ENCODE assay signal across 13 cellular contexts in the genomic region with DNA sequence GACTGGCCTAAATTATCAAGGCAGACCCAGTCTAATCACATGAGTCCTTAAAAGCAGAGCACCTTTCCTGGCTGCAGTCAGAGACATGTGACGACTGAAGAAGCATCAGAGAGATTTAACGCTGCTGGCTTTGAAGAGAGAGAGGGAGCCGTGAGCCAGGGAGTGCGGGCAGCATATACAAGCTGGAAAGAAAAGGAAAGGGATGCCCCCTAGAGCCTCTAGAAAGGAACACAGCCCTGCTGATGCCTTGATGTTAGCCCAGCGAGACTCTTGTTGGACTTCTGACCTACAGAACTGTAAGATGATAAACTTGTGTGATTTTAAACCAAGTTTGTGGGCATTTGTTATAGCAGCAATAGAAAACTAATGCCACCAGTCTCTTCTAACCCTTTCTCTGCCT. TPM values are rescaled to one million over a fixed set of nuclear protein-coding genes. Genes with fewer than 3 reads are reported as not detected.
DNase-seq lines count a peak whose midpoint lies in the region; ATAC-seq, FAIRE-seq and TF ChIP-seq lines count a peak whose summit lies in the region.
"Had no signal": no experiment of that assay in that cellular context is flagged by ENCODE, and none has a peak within 500 bp of the region (broad histone marks: within the 10 kb centered on the region; RNA-seq: fewer than 3 reads in every experiment).

No MANE protein-coding gene starts in this region.

- H3K27ac ChIP-seq in H1 (ENCODE audit: low read depth, low read length) (no peak overlapping the region), upper lobe of right lung (no peak overlapping the region)
- H3K27ac ChIP-seq: prostate gland had no signal

- no peak overlapping the region for H3K4ac ChIP-seq in H1 (replicated peaks; ENCODE audit: insufficient read length, low read depth, low read length)

- no peak overlapping the region for H3K9ac ChIP-seq in H1 (replicated peaks in 1 of 4; ENCODE audit: extremely low read depth in 1 of 4, low read depth in 3 of 4, low read length in 3 of 4)

- no peak for TF ChIP-seq POLR2A in H1 (IDR thresholded peaks at IDR 0.05; ENCODE audit: control extremely low read depth in 1 of 2, low read depth in 2 of 2, low read length in 2 of 2)

- no peaks in the 10 kb centered on the region for H3K27me3 ChIP-seq in H1 (replicated peaks in 1 of 4; ENCODE audit: control insufficient read depth in 3 of 4, extremely low read depth in 1 of 4, insufficient read depth in 3 of 4, low read length in 3 of 4)
- no peaks in the 10 kb centered on the region for H3K27me3 ChIP-seq in upper lobe of right lung

- H3K36me3 ChIP-seq in H1 (ENCODE audit: control insufficient read depth in 2 of 4, insufficient read depth in 4 of 4, low read length in 3 of 4) (peaks cover 0 to 8% (median 3%) of the 10 kb centered on the region in 4 experiments; a peak in 3 of 8 replicates), upper lobe of right lung (peaks cover 88% of the 10 kb centered on the region)
- H3K36me3 ChIP-seq: prostate gland had no signal

- POLR2A ChIA-PET in H1 (lab: Charles Lee; ENCODE audit: partially characterized antibody): no interaction called here

- FAIRE-seq in H1 (lab: Jason Lieb, UNC): peak; percentile 74

- no peak overlapping the region for H3K4me2 ChIP-seq in H1 (ENCODE audit: insufficient read depth in 1 of 2, low read depth in 2 of 2, low read length in 2 of 2)

- H3K18ac ChIP-seq in H1 (ENCODE audit: extremely low read depth, low read length): no peak overlapping the region

- H2BK5ac ChIP-seq in H1 (ENCODE audit: low read depth, low read length): no peak overlapping the region

- TF ChIP-seq EP300 in H1 (IDR thresholded peaks at IDR 0.05; ENCODE audit: borderline replicate concordance in 1 of 2, low read depth in 2 of 2, low read length in 2 of 2): no peak

- peak; percentile 31 for ATAC-seq in left ventricle myocardium superior
- ATAC-seq in Right ventricle myocardium superior (ENCODE audit: poor library complexity): no peak
- ATAC-seq in upper lobe of right lung: peak; percentile 26
- no peak for ATAC-seq in GM19395 (IDR thresholded peaks at IDR 0.05; ENCODE audit: unreplicated experiment)

- WGBS in H1 (ENCODE audit: extremely low coverage in 1 of 2, insufficient coverage in 1 of 2, insufficient read length in 1 of 2, insufficient replicate concordance in 2 of 2, low coverage in 1 of 2, low lambda C conversion rate in 2 of 2, missing lambda C conversion rate in 1 of 2), 2 experiments: 72% methylated on average over 5 of the region's 5 CpGs; no CpG with 5 or more reads in 1 of the 2 experiments

- no peak overlapping the region for H2AFZ ChIP-seq in H1 (ENCODE audit: low read length)

- H2BK20ac ChIP-seq in H1 (ENCODE audit: low read length): no peak overlapping the region

- no peaks in the 10 kb centered on the region for H4K20me1 ChIP-seq in H1 (replicated peaks in 1 of 2; ENCODE audit: control insufficient read depth in 1 of 2, insufficient read depth in 2 of 2, low read length in 2 of 2)

- H4K91ac ChIP-seq in H1 (replicated peaks; ENCODE audit: insufficient read length, low read length): no peak overlapping the region

- H3K4me3 ChIP-seq in H1 (ENCODE audit: extremely low read depth in 1 of 4, insufficient read depth in 2 of 4, low read depth in 3 of 4, low read length in 4 of 4) (no peak overlapping the region), upper lobe of right lung (no peak overlapping the region)
- H3K4me3 ChIP-seq: prostate gland had no signal

- intact Hi-C loops in left ventricle myocardium superior (cut with micrococcal nuclease): no loop called here
- intact Hi-C loops in Right ventricle myocardium superior (cut with DNase I): no loop called here
- intact Hi-C loops in upper lobe of right lung (cut with DNase I): no loop called here

- H3K9me3 ChIP-seq in H1 (ENCODE audit: insufficient read depth in 2 of 2, low read depth in 1 of 2, low read length in 1 of 2) (no peaks in the 10 kb centered on the region), upper lobe of right lung (no peaks in the 10 kb centered on the region)
- H3K9me3 ChIP-seq: prostate gland had no signal

- no peak for DNase-seq in left ventricle myocardium superior
- no peak for DNase-seq in Right ventricle myocardium superior
- peak; percentile 9 for DNase-seq in NCI-H510A treated with DMSO at 0.1 percent for 48 hours (lab: John Stamatoyannopoulos, UW)
- DNase-seq in H1 (ENCODE audit: low read depth in 1 of 2, low spot score in 2 of 2): peak in 1 of 2 experiments; percentile 19
- no peak for DNase-seq in upper lobe of right lung
- DNase-seq in NCI-H2196 (lab: John Stamatoyannopoulos, UW; ENCODE audit: unreplicated experiment): no peak
- DNase-seq in amygdala (lab: John Stamatoyannopoulos, UW): no peak
- DNase-seq: activated T-cell treated with anti-CD3 and anti-CD28 coated beads, Interleukin-2, amount 50 U/mL, for 1 hour; CD8-positive, alpha-beta memory T cell; immature natural killer cell; NCI-H1092 treated with DMSO at 0.1 percent for 48 hours had no signal

- no peaks in the 10 kb centered on the region for H3K79me2 ChIP-seq in H1 (ENCODE audit: control insufficient read depth in 1 of 2, insufficient read depth in 2 of 2, low read length in 2 of 2)

- TF ChIP-seq RAD21 in H1 (IDR thresholded peaks at IDR 0.05 in 1 of 2, conservative IDR thresholded peaks at IDR 0.05 in 1 of 2; ENCODE audit: low read depth in 2 of 2, low read length in 2 of 2): peak; percentile 75

- H2BK15ac ChIP-seq in H1 (ENCODE audit: low read length): no peak overlapping the region

- H3K23ac ChIP-seq in H1 (ENCODE audit: insufficient read length): no peak overlapping the region

- H3K56ac ChIP-seq in H1 (replicated peaks; ENCODE audit: insufficient read length, low read depth, low read length): no peak overlapping the region

- no peaks in the 10 kb centered on the region for H3K79me1 ChIP-seq in H1 (ENCODE audit: low read depth, low read length)

- H4K8ac ChIP-seq in H1 (ENCODE audit: extremely low read depth, insufficient read depth, low read length): no peak overlapping the region

- no peak overlapping the region for H3K14ac ChIP-seq in H1 (ENCODE audit: insufficient read length)

- H4K5ac ChIP-seq in H1 (ENCODE audit: insufficient read length, low read depth, low read length): no peak overlapping the region

- H2AK5ac ChIP-seq in H1 (ENCODE audit: low read depth, low read length): no peak overlapping the region

- CTCF ChIA-PET in H1 (lab: Charles Lee; ENCODE audit: partially characterized antibody): interaction anchor here (1.0 to 1.7 kb wide), 6 partner anchors 9 to 250 kb away, joined by 3 to 4 read pairs (median 3); no protein-coding TSS in a partner anchor

- H2BK120ac ChIP-seq in H1 (replicated peaks; ENCODE audit: low read depth, low read length): no peak overlapping the region

- no peak overlapping the region for H2BK12ac ChIP-seq in H1 (ENCODE audit: low read depth, low read length)

- H3K4me1 ChIP-seq in H1 (replicated peaks in 1 of 4; ENCODE audit: control insufficient read depth in 3 of 4, insufficient read depth in 4 of 4, low read length in 3 of 4) (peaks cover 0 to 5% (median 3%) of the 10 kb centered on the region in 4 experiments; a peak in 5 of 7 replicates), upper lobe of right lung (peaks cover 4% of the 10 kb centered on the region)
- H3K4me1 ChIP-seq: prostate gland had no signal

- TF ChIP-seq CTCF in H1 (IDR thresholded peaks at IDR 0.05; ENCODE audit: control extremely low read depth in 1 of 3, insufficient read depth in 1 of 3, low read depth in 1 of 3, low read length in 3 of 3) (peak; percentile 36 to 70 (median 59)), upper lobe of right lung (IDR thresholded peaks at IDR 0.05) (no peak)

- no peaks in the 10 kb centered on the region for H3K23me2 ChIP-seq in H1 (ENCODE audit: low read depth, low read length)

TF ChIP-seq in H1, 55 proteins besides CTCF, POLR2A, EP300 and RAD21 (continues in another document):
- no peak for TF ChIP-seq KDM1A (IDR thresholded peaks at IDR 0.05; ENCODE audit: borderline replicate concordance, low read length)
- no peak for TF ChIP-seq SP4 (IDR thresholded peaks at IDR 0.05; ENCODE audit: low read length)
- TF ChIP-seq CHD2 (IDR thresholded peaks at IDR 0.05; ENCODE audit: low read length): no peak

RNA-seq across cellular contexts. Expression of a gene that starts 58.1 kb away (rescaled TPM):
- total RNA-seq in left ventricle myocardium superior (27.0 TPM), Right ventricle myocardium superior (27.7 TPM), upper lobe of right lung (23.1 TPM)
- 11.3 and 12.6 TPM in 2 replicates for total RNA-seq in H1 (2021; fragmentation: NEBNext Ultra II Directional; extraction: Animal tissue kit (Norgen Biotek cat#: 25700))
- polyA plus RNA-seq in H1 (2011; rRNA removed): 5.5 and 7.0 TPM in 2 replicates
- 8.6 TPM for polyA plus RNA-seq in H1 (2011; cell fraction: cytosol; rRNA removed)
- polyA plus RNA-seq in H1 (2011; cell fraction: nucleus; rRNA removed): 8.3 TPM
- 6.9 to 8.7 TPM (median 8.0 TPM) in 4 replicates for polyA plus RNA-seq in H1 (2012, experiment 1 of 2)
- 0.35 TPM for polyA plus RNA-seq in H1 (2012, experiment 2 of 2)
- polyA plus RNA-seq in H1 (2013, experiment 1 of 2): 6.1 TPM
- 5.1 TPM for polyA plus RNA-seq in H1 (2013, experiment 2 of 2)
- 25.5 and 36.4 TPM in 2 replicates for polyA minus RNA-seq in H1 (2011; rRNA and poly(A)+ RNA removed)
- 11.2 TPM for polyA minus RNA-seq in H1 (2011; cell fraction: cytosol; rRNA and poly(A)+ RNA removed)
- 19.5 TPM for polyA minus RNA-seq in H1 (2011; cell fraction: nucleus; rRNA and poly(A)+ RNA removed)

RNA-seq across cellular contexts. Expression of a gene that starts 58.3 kb away (rescaled TPM):
- 6.0 TPM for total RNA-seq in left ventricle myocardium superior
- total RNA-seq in Right ventricle myocardium superior: 4.5 TPM
- total RNA-seq in H1 (2021; fragmentation: NEBNext Ultra II Directional; extraction: Animal tissue kit (Norgen Biotek cat#: 25700)): 2.7 and 3.4 TPM in 2 replicates
- 0.38 and 0.60 TPM in 2 replicates for polyA plus RNA-seq in H1 (2011; rRNA removed)
- 0.93 TPM for polyA plus RNA-seq in H1 (2011; cell fraction: cytosol; rRNA removed)
- 0.30 TPM for polyA plus RNA-seq in H1 (2011; cell fraction: nucleus; rRNA removed)
- polyA plus RNA-seq in H1 (2012, experiment 1 of 2): 1.5 to 3.3 TPM (median 1.8 TPM) in 4 replicates
- 0.20 TPM for polyA plus RNA-seq in H1 (2012, experiment 2 of 2)
- 5.8 TPM for polyA plus RNA-seq in H1 (2013, experiment 1 of 2)
- polyA plus RNA-seq in H1 (2013, experiment 2 of 2): 4.7 TPM
- polyA minus RNA-seq in H1 (2011; rRNA and poly(A)+ RNA removed): 0.69 and 0.93 TPM in 2 replicates
- polyA minus RNA-seq in H1 (2011; cell fraction: cytosol; rRNA and poly(A)+ RNA removed): 0.51 TPM
- polyA minus RNA-seq in H1 (2011; cell fraction: nucleus; rRNA and poly(A)+ RNA removed): 1.8 TPM
- total RNA-seq in upper lobe of right lung: 7.8 TPM

RNA-seq across cellular contexts. Expression of a gene that starts 59.7 kb away (rescaled TPM):
- total RNA-seq in left ventricle myocardium superior: 49.7 TPM
- 38.6 TPM for total RNA-seq in Right ventricle myocardium superior
- 38.9 and 47.0 TPM in 2 replicates for total RNA-seq in H1 (2021; fragmentation: NEBNext Ultra II Directional; extraction: Animal tissue kit (Norgen Biotek cat#: 25700))
- 6.4 and 8.3 TPM in 2 replicates for polyA plus RNA-seq in H1 (2011; rRNA removed)
- polyA plus RNA-seq in H1 (2011; cell fraction: cytosol; rRNA removed): 9.6 TPM
- polyA plus RNA-seq in H1 (2011; cell fraction: nucleus; rRNA removed): 10.9 TPM
- polyA plus RNA-seq in H1 (2012, experiment 1 of 2): 10.3 to 17.8 TPM (median 13.3 TPM) in 4 replicates
- 0.77 TPM for polyA plus RNA-seq in H1 (2012, experiment 2 of 2)
- polyA plus RNA-seq in H1 (2013, experiment 1 of 2): 13.5 TPM
- 14.2 TPM for polyA plus RNA-seq in H1 (2013, experiment 2 of 2)
- polyA minus RNA-seq in H1 (2011; rRNA and poly(A)+ RNA removed): 42.3 and 68.5 TPM in 2 replicates
- 22.1 TPM for polyA minus RNA-seq in H1 (2011; cell fraction: cytosol; rRNA and poly(A)+ RNA removed)
- polyA minus RNA-seq in H1 (2011; cell fraction: nucleus; rRNA and poly(A)+ RNA removed): 31.7 TPM
- 33.1 TPM for total RNA-seq in upper lobe of right lung

Comparison
In these comparisons a context has a peak if more than half of its experiments do, and no peak if none do; other contexts are left out.
1. ATAC-seq: peak in left ventricle myocardium superior (single experiment) and upper lobe of right lung (single experiment); none in Right ventricle myocardium superior (single experiment) and GM19395 (single experiment).